Comparison of ENCODE assay signal across 13 cellular contexts in the genomic region with DNA sequence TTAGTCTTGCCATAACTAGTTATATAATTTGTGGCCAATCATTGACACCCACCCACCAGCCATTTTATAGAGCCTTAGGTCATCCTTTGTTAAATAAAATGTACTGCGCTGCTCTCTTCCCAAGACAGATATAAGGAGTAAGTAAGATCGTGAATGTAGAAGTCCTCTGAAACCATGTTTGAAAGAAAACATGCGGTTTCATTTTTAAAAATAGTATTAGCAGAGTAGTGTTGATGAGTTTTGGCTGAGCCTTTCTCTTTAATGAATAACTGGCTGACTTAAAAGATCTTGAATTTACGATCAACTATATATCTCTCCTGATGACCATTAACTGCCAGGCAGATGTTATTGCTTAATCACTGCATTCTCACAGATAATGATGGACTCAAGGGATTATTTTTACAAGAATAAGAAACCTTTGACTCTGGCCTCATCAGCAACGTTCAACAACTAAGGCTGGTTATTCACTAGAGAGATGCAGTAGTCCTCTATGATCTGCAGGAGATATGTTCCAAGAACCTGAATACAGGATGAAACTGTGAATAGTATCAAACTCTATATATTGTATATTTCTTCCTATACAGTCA.
"Had no signal": no experiment of that assay in that cellular context is flagged by ENCODE, and none has a peak within 500 bp of the region (broad histone marks: within the 10 kb centered on the region; RNA-seq: fewer than 3 reads in every experiment).

No MANE protein-coding gene starts in this region.

- H3K27ac ChIP-seq: coronary artery, epithelial cell of prostate, tibial artery, vagina had no signal

- H3K4me1 ChIP-seq: tibial artery, vagina had no signal

- H3K36me3 ChIP-seq: tibial artery, vagina had no signal

- DNase-seq: activated CD4-positive, alpha-beta T cell treated with anti-CD3 and anti-CD28 coated beads for 36 hours; activated CD8-positive, alpha-beta memory T cell treated with anti-CD3 and anti-CD28 coated beads, Interleukin-2, amount 50 U/mL, for 4 hours; activated CD8-positive, alpha-beta T cell treated with anti-CD3 and anti-CD28 coated beads for 36 hours; activated T-cell treated with anti-CD3 and anti-CD28 coated beads, Interleukin-2, amount 50 U/mL, for 72 hours; effector memory CD4-positive, alpha-beta T cell; glutamatergic neuron; stimulated activated CD4-positive, alpha-beta T cell treated with anti-CD3 and anti-CD28 coated beads, Interleukin-4, amount 100 ng/mL, for 4 hours; T-helper 9 cell; tibial artery had no signal

- H3K9me3 ChIP-seq: tibial artery, vagina had no signal

- H3K27me3 ChIP-seq: tibial artery, vagina had no signal

- H3K4me3 ChIP-seq: coronary artery, tibial artery, vagina had no signal

- ATAC-seq: activated CD4-positive, alpha-beta T cell treated with anti-CD3 and anti-CD28 coated beads for 36 hours; activated CD8-positive, alpha-beta T cell treated with anti-CD3 and anti-CD28 coated beads for 36 hours; activated T-cell treated with anti-CD3 and anti-CD28 coated beads, Interleukin-2, amount 50 U/mL, for 72 hours; left lobe of liver had no signal
